13 cellular contexts compared by ENCODE assay signal in the genomic region with DNA sequence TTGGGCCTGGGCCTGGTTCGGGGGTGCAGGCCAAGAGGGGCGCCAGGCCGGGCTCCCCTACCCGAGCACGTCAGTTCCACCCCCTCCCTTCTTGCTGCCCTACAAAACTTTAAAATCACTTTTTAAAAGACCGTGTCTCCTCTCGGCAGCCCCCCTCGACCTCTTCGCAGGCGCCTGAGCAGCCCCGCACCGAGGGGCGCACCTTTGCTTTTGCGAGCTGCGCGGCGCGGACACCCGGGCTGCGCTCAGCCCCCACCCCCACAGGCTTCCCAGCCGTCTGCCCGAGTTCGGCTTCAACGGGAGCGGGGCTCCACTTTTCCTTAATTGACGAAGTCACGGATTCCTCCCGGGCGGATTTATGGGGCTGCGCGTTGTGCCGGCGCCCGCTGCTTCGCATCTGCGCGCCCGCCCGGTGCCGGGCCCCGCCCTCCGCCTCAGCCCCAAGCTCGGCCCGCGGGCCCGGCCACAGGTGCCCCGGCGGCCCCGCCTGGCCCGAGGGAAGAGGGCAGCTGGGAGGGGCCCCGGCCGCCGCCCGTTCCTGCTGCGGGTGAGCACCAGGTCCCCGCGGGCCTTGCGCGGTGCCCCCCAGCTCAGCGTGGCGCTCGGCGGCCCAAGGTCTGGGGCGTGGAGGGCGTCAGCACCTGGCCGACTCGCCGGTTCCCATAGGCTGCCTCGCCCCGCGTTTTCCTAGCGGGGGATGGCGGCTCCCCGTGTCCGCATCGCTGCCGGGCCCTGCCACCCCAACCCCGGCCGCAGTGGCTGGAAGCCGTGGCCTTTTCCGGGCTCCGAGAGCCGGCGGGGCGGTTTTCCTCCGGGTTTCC. TPM values are rescaled to one million over a fixed set of nuclear protein-coding genes. Genes with fewer than 3 reads are reported as not detected.
DNase-seq lines count a peak whose midpoint lies in the region; ATAC-seq, FAIRE-seq and TF ChIP-seq lines count a peak whose summit lies in the region.
"Had no signal": no experiment of that assay in that cellular context is flagged by ENCODE, and none has a peak within 500 bp of the region (broad histone marks: within the 10 kb centered on the region; RNA-seq: fewer than 3 reads in every experiment).

No MANE protein-coding gene starts in this region.

- H3K4me3 ChIP-seq in iPS-15b (ENCODE audit: low read depth, low read length), result peak overlapping the region; percentile 13
- peak overlapping the region; percentile 53 for H3K4me3 ChIP-seq in psoas muscle

- peak in 1 of 4 donors; percentile 23 for ATAC-seq in psoas muscle
- ATAC-seq in GM19324 (IDR thresholded peaks at IDR 0.05; ENCODE audit: low FRiP score, unreplicated experiment), result no peak
- ATAC-seq in HG03175 (IDR thresholded peaks at IDR 0.05; ENCODE audit: unreplicated experiment), result no peak

- H3K4me1 ChIP-seq in iPS-15b (ENCODE audit: control insufficient read depth, insufficient read depth, low read length), result peaks cover 10% of the 10 kb centered on the region
- H3K4me1 ChIP-seq in psoas muscle, result peaks cover 20% of the 10 kb centered on the region

- FAIRE-seq in frontal cortex (lab: Jason Lieb, UNC), result no peak
- FAIRE-seq: bronchial epithelial cell had no signal

- WGBS in psoas muscle, 3 donors, result 1 to 2% (median 2%) methylated on average over 54 to 86 of the region's 86 CpGs

- intact Hi-C loops in psoas muscle (cut with DNase I), result no loop called here

- H3K36me3 ChIP-seq in iPS-15b (ENCODE audit: control insufficient read depth, insufficient read depth, low read length) (no peaks in the 10 kb centered on the region), psoas muscle (ENCODE audit: insufficient read depth in 1 of 2, low read depth in 1 of 2) (no peaks in the 10 kb centered on the region)

- H3K9me3 ChIP-seq in iPS-15b (ENCODE audit: control insufficient read depth, insufficient read depth, low read length) (no peaks in the 10 kb centered on the region), psoas muscle (no peaks in the 10 kb centered on the region)

- no peak for TF ChIP-seq CTCF in psoas muscle (IDR thresholded peaks at IDR 0.05)

- H3K27me3 ChIP-seq in iPS-15b (ENCODE audit: control insufficient read depth, insufficient read depth, low read length) (peaks cover 99% of the 10 kb centered on the region), psoas muscle (ENCODE audit: insufficient read depth in 3 of 3, low read length in 2 of 3) (peaks cover 0 to 96% (median 61%) of the 10 kb centered on the region in 3 donors)

- DNase-seq in ELF-1 (ENCODE audit: low read depth, low spot score) (peak; percentile 37), NCI-H69 (lab: John Stamatoyannopoulos, UW) (peak; percentile 52), psoas muscle (no peak), frontal cortex (ENCODE audit: low spot score in 2 of 2) (no peak), ureter (ENCODE audit: low spot score) (no peak)
- DNase-seq: activated CD4-positive, alpha-beta T cell treated with anti-CD3 and anti-CD28 coated beads, Interleukin-2, amount 10 ng/mL, durations not matched to agents 24 days and 14 days; activated gamma-delta T cell treated with Interleukin-2 at 50 U/mL for 16 hours; NCI-H2081 treated with DMSO at 0.1 percent for 48 hours had no signal

- H3K27ac ChIP-seq in psoas muscle, result no peak overlapping the region

- no peak overlapping the region for H3K9ac ChIP-seq in iPS-15b (ENCODE audit: low read depth, low read length)

RNA-seq across cellular contexts. Expression of gene MNX1, which starts 10.8 kb away (rescaled TPM):
- total RNA-seq in psoas muscle (not detected), frontal cortex (not detected), ureter (not detected)
- polyA plus RNA-seq in psoas muscle, result not detected
- total RNA-seq: activated CD4-positive, alpha-beta T cell treated with anti-CD3 and anti-CD28 coated beads, Interleukin-2, amount 10 ng/mL, durations not matched to agents 24 days and 14 days; bronchial epithelial cell; temporal lobe had no signal

Comparison
In these comparisons a context has a peak if more than half of its experiments do, and no peak if none do; other contexts are left out.
1. DNase-seq: peak in ELF-1 (single experiment) and NCI-H69 (single experiment); none in psoas muscle (0 of 2), frontal cortex (0 of 2) and ureter (single experiment).